Comparison of ENCODE assay signal across 9 cellular contexts in genomic region chr6:107713214-107713962, GRCh38.
DNase-seq lines count a peak whose midpoint lies in the region; ATAC-seq, FAIRE-seq and TF ChIP-seq lines count a peak whose summit lies in the region.
"Had no signal": no experiment of that assay in that cellular context is flagged by ENCODE, and none has a peak within 500 bp of the region (broad histone marks: within the 10 kb centered on the region; RNA-seq: fewer than 3 reads in every experiment).

No MANE protein-coding gene starts in this region.

- no peak for ATAC-seq in pancreas

- TF ChIP-seq CTCF in RWPE1 (conservative IDR thresholded peaks at IDR 0.05; ENCODE audit: low read depth) (no peak), dorsolateral prefrontal cortex (IDR thresholded peaks at IDR 0.05 in 54 of 56, conservative IDR thresholded peaks at IDR 0.05 in 2 of 56; ENCODE audit: low read depth in 1 of 56, partially characterized antibody in 56 of 56) (no peak), GM10266 (IDR thresholded peaks at IDR 0.05; ENCODE audit: control insufficient read depth, insufficient read depth, low read depth, missing control alignments) (no peak), pancreas (IDR thresholded peaks at IDR 0.05) (no peak)

- H3K9ac ChIP-seq in rectal smooth muscle tissue (ENCODE audit: low read length), result no peak overlapping the region

- WGBS in pancreas, 2 donors, result 52 to 55% methylated on average over 8 of the region's 8 CpGs

- FAIRE-seq in GM18507 (lab: Jason Lieb, UNC) (peak; percentile 36), pancreas (lab: Jason Lieb, UNC) (no peak)

- H3K36me3 ChIP-seq in rectal smooth muscle tissue (ENCODE audit: control insufficient read depth, insufficient read depth, low read length) (no peaks in the 10 kb centered on the region), pancreas (no peaks in the 10 kb centered on the region)
- H3K36me3 ChIP-seq: SJSA1 had no signal

- no peak for DNase-seq in GM18507 (ENCODE audit: extremely low spot score, insufficient read length, low read depth)
- DNase-seq in RWPE1 (ENCODE audit: low spot score), result no peak
- no peak for DNase-seq in dorsolateral prefrontal cortex
- DNase-seq in DMS 273 (lab: John Stamatoyannopoulos, UW; ENCODE audit: unreplicated experiment), result no peak
- DNase-seq in activated effector memory CD4-positive, alpha-beta T cell treated with anti-CD3 and anti-CD28 coated beads, Interleukin-2, amount 50 U/mL, for 16 hours, result no peak
- no peak for DNase-seq in GM10266 (ENCODE audit: extremely low spot score)
- DNase-seq in pancreas, result no peak

- POLR2A ChIA-PET in RWPE1 (lab: Yijun Ruan, JAX; ENCODE audit: low non-redundant PET), result no interaction called here

- H3K4me3 ChIP-seq in dorsolateral prefrontal cortex (peak overlapping the region in 42 of 59 donors; percentile 1 to 58 (median 34)), rectal smooth muscle tissue (ENCODE audit: low read length) (peak overlapping the region; percentile 40), pancreas (no peak overlapping the region)
- H3K4me3 ChIP-seq: SJSA1 had no signal

- CTCF ChIA-PET in RWPE1 (lab: Yijun Ruan, JAX), result interaction anchor here (1.3 to 2.9 kb wide), 2 partner anchors 9 to 134 kb away, joined by 4 to 14 read pairs; no protein-coding TSS in a partner anchor

- peak overlapping the region; percentile 50 for H3K27ac ChIP-seq in RWPE1
- no peak overlapping the region for H3K27ac ChIP-seq in dorsolateral prefrontal cortex
- H3K27ac ChIP-seq in rectal smooth muscle tissue (ENCODE audit: low read depth, low read length), result peak overlapping the region; percentile 46
- H3K27ac ChIP-seq in pancreas, result no peak overlapping the region
- H3K27ac ChIP-seq: SJSA1 had no signal

- no peaks in the 10 kb centered on the region for H3K9me3 ChIP-seq in pancreas
- H3K9me3 ChIP-seq: SJSA1 had no signal

- intact Hi-C loops in dorsolateral prefrontal cortex (cut with DNase I), result no loop called here
- intact Hi-C loops in pancreas (cut with DNase I), result no loop called here

- H3K27me3 ChIP-seq in dorsolateral prefrontal cortex (peaks cover 0 to 5% (median 0%) of the 10 kb centered on the region in 45 donors), rectal smooth muscle tissue (ENCODE audit: control insufficient read depth, insufficient read depth, low read length) (no peaks in the 10 kb centered on the region), pancreas (no peaks in the 10 kb centered on the region)
- H3K27me3 ChIP-seq: SJSA1 had no signal

- H3K4me1 ChIP-seq in rectal smooth muscle tissue (ENCODE audit: control insufficient read depth, insufficient read depth, low read length) (no peaks in the 10 kb centered on the region), pancreas (no peaks in the 10 kb centered on the region)
- H3K4me1 ChIP-seq: SJSA1 had no signal

Comparison
In these comparisons a context has a peak if more than half of its experiments do, and no peak if none do; other contexts are left out.
1. H3K27ac ChIP-seq: peak in RWPE1 (single experiment) and rectal smooth muscle tissue (single experiment); none in dorsolateral prefrontal cortex (0 of 59) and pancreas (0 of 4).
2. H3K4me3 ChIP-seq: peak in dorsolateral prefrontal cortex (42 of 59) and rectal smooth muscle tissue (single experiment); none in pancreas (0 of 4).